ENCODE assay signal across 3 cellular contexts in genomic region chr12:118488034-118488433, GRCh38.
"Had no signal": no experiment of that assay in that cellular context is flagged by ENCODE, and none has a peak within 500 bp of the region (broad histone marks: within the 10 kb centered on the region; RNA-seq: fewer than 3 reads in every experiment).

No MANE protein-coding gene starts in this region.

- ATAC-seq: GM12878 had no signal

- DNase-seq: GDM1, GF-D8 had no signal

- H3K4me3 ChIP-seq: GM12878 had no signal
